ENCODE assay signal across 1 cellular context in genomic region chr7:2553831-2554581, GRCh38.
TF ChIP-seq lines count a peak whose summit lies in the region.

No MANE protein-coding gene starts in this region.

TF ChIP-seq in WTC11, 78 proteins besides CTCF, POLR2A, EP300 and RAD21 (continued from another document):
- TF ChIP-seq ZNF425 (CRISPR knock-in tag; conservative IDR thresholded peaks at IDR 0.05): no peak
- TF ChIP-seq SP1 (CRISPR knock-in tag; conservative IDR thresholded peaks at IDR 0.05): no peak
- no peak for TF ChIP-seq JUN (CRISPR knock-in tag; IDR thresholded peaks at IDR 0.05)
- no peak for TF ChIP-seq NR2C2 (CRISPR knock-in tag; IDR thresholded peaks at IDR 0.05)
- no peak for TF ChIP-seq ZBTB21 (CRISPR knock-in tag; IDR thresholded peaks at IDR 0.05; ENCODE audit: borderline replicate concordance)
- TF ChIP-seq ZNF396 (CRISPR knock-in tag; IDR thresholded peaks at IDR 0.05; ENCODE audit: borderline replicate concordance): no peak
